Comparison of ENCODE assay signal across 28 cellular contexts in genomic region chr12:88361493-88361892, GRCh38.
A peak's percentile ranks its signal among the peaks of the same experiment; 100 is the strongest.
DNase-seq lines count a peak whose midpoint lies in the region; ATAC-seq, FAIRE-seq and TF ChIP-seq lines count a peak whose summit lies in the region.
"Had no signal": no experiment of that assay in that cellular context is flagged by ENCODE, and none has a peak within 500 bp of the region (broad histone marks: within the 10 kb centered on the region; RNA-seq: fewer than 3 reads in every experiment).

No MANE protein-coding gene starts in this region.

- no peaks in the 10 kb centered on the region for H3K79me2 ChIP-seq in trophoblast cell (ENCODE audit: control insufficient read depth, insufficient read depth, low read length, poor library complexity)

- no peak overlapping the region for H3K4me3 Mint-ChIP-seq in endothelial cell (ENCODE audit: unreplicated experiment)
- H3K4me3 Mint-ChIP-seq: activated CD8-positive, alpha-beta T cell treated with anti-CD3 and anti-CD28 coated beads, Interleukin-2, amount 10 ng/mL, durations not matched to agents 7 days and 5 days; IgD-negative memory B cell; memory B cell; neural progenitor cell; T-helper 17 cell had no signal

- H3K79me1 ChIP-seq in trophoblast cell (ENCODE audit: low read length): no peaks in the 10 kb centered on the region

- no peak overlapping the region for H2AK5ac ChIP-seq in trophoblast cell (ENCODE audit: low read length)

- no peak overlapping the region for H3K14ac ChIP-seq in trophoblast cell (ENCODE audit: low read length)

- no peak overlapping the region for H3K27ac Mint-ChIP-seq in endothelial cell (ENCODE audit: unreplicated experiment)
- H3K27ac Mint-ChIP-seq: activated CD8-positive, alpha-beta T cell treated with anti-CD3 and anti-CD28 coated beads, Interleukin-2, amount 10 ng/mL, durations not matched to agents 7 days and 5 days; activated naive CD4-positive, alpha-beta T cell treated with anti-CD3 and anti-CD28 coated beads, Interleukin-2, amount 50 U/mL, for 72 hours; activated T-helper 2 cell treated with anti-CD3 and anti-CD28 coated beads, Interferon-gamma antibody, Interleukin-2, Interleukin-4, amounts not matched to agents 10 μg/mL and 5 μg/mL and 100 μg/mL, durations not matched to agents 14 hours and 24 hours and 36 hours; IgD-negative memory B cell; memory B cell; neural progenitor cell; T-helper 17 cell had no signal

- no peaks in the 10 kb centered on the region for H3K9me3 ChIP-seq in trophoblast cell (ENCODE audit: insufficient read depth, low read depth, low read length)
- H3K9me3 ChIP-seq: right lobe of liver, suprapubic skin had no signal

- no peak overlapping the region for H4K91ac ChIP-seq in trophoblast cell (ENCODE audit: low read depth, low read length)

- H3K27me3 ChIP-seq in trophoblast cell (ENCODE audit: insufficient read depth, low read length): no peaks in the 10 kb centered on the region
- H3K27me3 ChIP-seq: neural progenitor cell, right lobe of liver, suprapubic skin had no signal

- no peaks in the 10 kb centered on the region for H3K4me1 ChIP-seq in trophoblast cell (ENCODE audit: control insufficient read depth in 1 of 2, insufficient read depth in 2 of 2, low read length in 2 of 2)
- H3K4me1 ChIP-seq: neural progenitor cell had no signal

- H3K23ac ChIP-seq in trophoblast cell (ENCODE audit: low read length): no peak overlapping the region

- FAIRE-seq in RCC 7860 (lab: Jason Lieb, UNC): peak; percentile 87
- FAIRE-seq: H1 had no signal

- no peaks in the 10 kb centered on the region for H3K4me1 Mint-ChIP-seq in endothelial cell (ENCODE audit: unreplicated experiment)
- H3K4me1 Mint-ChIP-seq: IgD-negative memory B cell, memory B cell, neural progenitor cell, T-helper 17 cell had no signal

- no peak for TF ChIP-seq CTCF in endothelial cell (IDR thresholded peaks at IDR 0.05; ENCODE audit: unreplicated experiment)

- ATAC-seq in esophagus mucosa: peak; percentile 80
- ATAC-seq: activated CD8-positive, alpha-beta T cell treated with anti-CD3 and anti-CD28 coated beads, Interleukin-2, amount 10 ng/mL, durations not matched to agents 7 days and 5 days; activated naive CD4-positive, alpha-beta T cell treated with anti-CD3 and anti-CD28 coated beads, Interleukin-2, amount 50 U/mL, for 72 hours; T-helper 17 cell had no signal

- no peak overlapping the region for H3K9ac ChIP-seq in trophoblast cell (ENCODE audit: low read length)
- H3K9ac ChIP-seq: neural progenitor cell had no signal

- H3K27ac ChIP-seq in trophoblast cell (ENCODE audit: low read depth, low read length): no peak overlapping the region
- H3K27ac ChIP-seq: neural progenitor cell, right lobe of liver, SK-N-MC, suprapubic skin had no signal

- no peak overlapping the region for H4K8ac ChIP-seq in trophoblast cell (ENCODE audit: low read depth, low read length)

- H3K36me3 ChIP-seq in trophoblast cell (ENCODE audit: control insufficient read depth in 1 of 2, insufficient read depth in 2 of 2, low read length in 2 of 2): no peaks in the 10 kb centered on the region
- H3K36me3 ChIP-seq: neural progenitor cell, right lobe of liver, suprapubic skin had no signal

- H3K4ac ChIP-seq in trophoblast cell (ENCODE audit: low read depth, low read length): no peak overlapping the region

- H3K18ac ChIP-seq in trophoblast cell (ENCODE audit: low read length): no peak overlapping the region

- H2BK5ac ChIP-seq in trophoblast cell (ENCODE audit: low read depth, low read length, poor library complexity): no peak overlapping the region

- H3K4me3 ChIP-seq in trophoblast cell (ENCODE audit: low read depth, low read length): no peak overlapping the region
- H3K4me3 ChIP-seq: neural progenitor cell, right lobe of liver, SK-N-MC, suprapubic skin had no signal

- H2AFZ ChIP-seq in trophoblast cell (ENCODE audit: insufficient read depth, low read length, poor library complexity): no peak overlapping the region
- H2AFZ ChIP-seq: neural progenitor cell had no signal

- no peak overlapping the region for H2BK12ac ChIP-seq in trophoblast cell (ENCODE audit: low read length)

- H3K27me3 Mint-ChIP-seq in endothelial cell (ENCODE audit: unreplicated experiment): no peaks in the 10 kb centered on the region
- H3K27me3 Mint-ChIP-seq: IgD-negative memory B cell, memory B cell had no signal

- no peaks in the 10 kb centered on the region for H3K36me3 Mint-ChIP-seq in endothelial cell (ENCODE audit: low read depth, unreplicated experiment)
- H3K36me3 Mint-ChIP-seq: IgD-negative memory B cell, memory B cell, neural progenitor cell had no signal

- DNase-seq in GM03348 (ENCODE audit: low spot score): peak; percentile 7
- DNase-seq in RCC 7860 (ENCODE audit: low spot score): peak; percentile 55
- peak; percentile 11 to 55 for DNase-seq in trophoblast cell
- no peak for DNase-seq in NCI-H1092 (lab: John Stamatoyannopoulos, UW)
- DNase-seq in retina: no peak
- DNase-seq in activated effector memory CD4-positive, alpha-beta T cell treated with anti-CD3 and anti-CD28 coated beads, Interleukin-2, amount 50 U/mL, for 16 hours: no peak
- no peak for DNase-seq in endothelial cell (ENCODE audit: low spot score)
- DNase-seq: activated CD4-positive, alpha-beta T cell treated with anti-CD3 and anti-CD28 coated beads for 1 hour; activated CD8-positive, alpha-beta T cell treated with anti-CD3 and anti-CD28 coated beads, Interleukin-2, amount 10 ng/mL, durations not matched to agents 7 days and 5 days; cerebellar nuclear complex; foreskin melanocyte; NCI-H1417 treated with DMSO at 0.1 percent for 48 hours; NCI-H2081; NCI-H2227 treated with DMSO at 0.1 percent for 48 hours; right lobe of liver; stimulated activated CD4-positive, alpha-beta T cell treated with anti-CD3 and anti-CD28 coated beads, Interleukin-12 subunit alpha, Interleukin-12 subunit beta, amount 100 ng/mL, for 4 hours; stimulated activated CD4-positive, alpha-beta T cell treated with anti-CD3 and anti-CD28 coated beads, Interleukin-4, amount 100 ng/mL, for 4 hours; stimulated activated naive CD4-positive, alpha-beta T cell; T-helper 17 cell had no signal

- H3K9me3 Mint-ChIP-seq in endothelial cell (ENCODE audit: unreplicated experiment): no peaks in the 10 kb centered on the region

- no peak overlapping the region for H2BK120ac ChIP-seq in trophoblast cell (ENCODE audit: insufficient read depth, low read length, poor library complexity)

- no peak overlapping the region for H4K12ac ChIP-seq in trophoblast cell (ENCODE audit: low read depth, low read length)

- no peak overlapping the region for H3K4me2 ChIP-seq in trophoblast cell (ENCODE audit: low read length)
- H3K4me2 ChIP-seq: neural progenitor cell had no signal

Comparison
In these comparisons a context has a peak if more than half of its experiments do, and no peak if none do; other contexts are left out.
1. DNase-seq: peak in GM03348 (single experiment), RCC 7860 (single experiment) and trophoblast cell (2 of 2); none in NCI-H1092 (single experiment), retina (single experiment), activated effector memory CD4-positive, alpha-beta T cell treated with anti-CD3 and anti-CD28 coated beads, Interleukin-2, amount 50 U/mL, for 16 hours (single experiment) and endothelial cell (single experiment).